Comparison of ENCODE assay signal across 8 cellular contexts in genomic region chr20:64063389-64064144, GRCh38. TPM values are rescaled to one million over a fixed set of nuclear protein-coding genes. Genes with fewer than 3 reads are reported as not detected.
A peak's percentile ranks its signal among the peaks of the same experiment; 100 is the strongest.
DNase-seq lines count a peak whose midpoint lies in the region; ATAC-seq and TF ChIP-seq lines count a peak whose summit lies in the region.

No MANE protein-coding gene starts in this region.

- peak overlapping the region; percentile 48 for H3K27ac Mint-ChIP-seq in CD4-positive, alpha-beta T cell

- no peaks in the 10 kb centered on the region for H3K9me3 Mint-ChIP-seq in CD4-positive, alpha-beta T cell

- H3K9me3 ChIP-seq in CD4-positive, alpha-beta T cell (ENCODE audit: control insufficient read depth, low read length) = no peaks in the 10 kb centered on the region
- H3K9me3 ChIP-seq in ascending aorta (no peaks in the 10 kb centered on the region), stomach smooth muscle (ENCODE audit: control insufficient read depth in 2 of 2, low read length in 2 of 2) (no peaks in the 10 kb centered on the region)

- TF ChIP-seq CTCF in CD4-positive, alpha-beta T cell (IDR thresholded peaks at IDR 0.05) = no peak
- no peak for TF ChIP-seq CTCF in ascending aorta (IDR thresholded peaks at IDR 0.05)

- POLR2A ChIA-PET in CD4-positive, alpha-beta T cell (lab: Charles Lee) = interaction anchor here (0.9 to 1.9 kb wide), 11 partner anchors 14 to 495 kb away, joined by 3 to 14 read pairs (median 4); partner anchors contain the start of genes LKAAEAR1, OPRL1, RGS19 and SAMD10

- intact Hi-C loops in CD4-positive, alpha-beta T cell (cut with DNase I, micrococcal nuclease) = loop anchor here (1.0 to 10.0 kb wide), 7 partner anchors 15 to 409 kb away; partner anchors contain the start of genes RGS19 (in 2 of the 2), ARFRP1 (in 1 of the 2), DNAJC5 (in 1 of the 2) and PRPF6 (in 1 of the 2)
- intact Hi-C loops in ascending aorta (cut with DNase I) = loop anchor here (2.0 to 5.0 kb wide), 3 partner anchors 107 to 543 kb away; partner anchors contain the start of genes GMEB2, PPDPF and UCKL1
- intact Hi-C loops in left colon (cut with DNase I, micrococcal nuclease) = no loop called here

- H3K36me3 ChIP-seq in ascending aorta = peaks cover 0 to 1% of the 10 kb centered on the region in 2 donors
- no peaks in the 10 kb centered on the region for H3K36me3 ChIP-seq in stomach smooth muscle (ENCODE audit: control insufficient read depth in 2 of 2, insufficient read depth in 2 of 2, low read length in 2 of 2)

- no peak for DNase-seq in CD4-positive, alpha-beta T cell
- DNase-seq in HuH-7 (ENCODE audit: low spot score) (peak; percentile 60), ascending aorta (ENCODE audit: low spot score in 2 of 2) (peak in 1 of 2 donors; percentile 80), left colon (peak in 1 of 2 donors; percentile 53)

- ATAC-seq in CD4-positive, alpha-beta T cell (ENCODE audit: poor library complexity) = no peak
- peak; percentile 22 for ATAC-seq in left colon
- no peak for ATAC-seq in GM21717 (IDR thresholded peaks at IDR 0.05; ENCODE audit: unreplicated experiment)
- no peak for ATAC-seq in HG02884 (IDR thresholded peaks at IDR 0.05; ENCODE audit: unreplicated experiment)
- ATAC-seq in GM18870 (IDR thresholded peaks at IDR 0.05; ENCODE audit: unreplicated experiment) = no peak

- no peak overlapping the region for H3K27ac ChIP-seq in CD4-positive, alpha-beta T cell (ENCODE audit: low read depth, low read length)
- peak overlapping the region; percentile 87 to 90 for H3K27ac ChIP-seq in ascending aorta
- peak overlapping the region; percentile 24 for H3K27ac ChIP-seq in stomach smooth muscle (ENCODE audit: low read length)

- H3K4me1 Mint-ChIP-seq in CD4-positive, alpha-beta T cell (ENCODE audit: low read depth) = peaks cover 44% of the 10 kb centered on the region

- H3K36me3 Mint-ChIP-seq in CD4-positive, alpha-beta T cell (ENCODE audit: low read depth) = no peaks in the 10 kb centered on the region

- peak overlapping the region; percentile 71 to 75 for H3K9ac ChIP-seq in stomach smooth muscle (ENCODE audit: low read length in 2 of 2)

- H3K4me3 ChIP-seq in ascending aorta (peak overlapping the region; percentile 76 to 93), stomach smooth muscle (ENCODE audit: low read length in 2 of 2) (peak overlapping the region; percentile 83 to 87)

- no peaks in the 10 kb centered on the region for H3K27me3 ChIP-seq in CD4-positive, alpha-beta T cell (ENCODE audit: control insufficient read depth, insufficient read depth, low read length)
- H3K27me3 ChIP-seq in ascending aorta = no peaks in the 10 kb centered on the region
- no peaks in the 10 kb centered on the region for H3K27me3 ChIP-seq in stomach smooth muscle (ENCODE audit: control insufficient read depth in 1 of 2, insufficient read depth in 2 of 2, low read length in 2 of 2)

- no peaks in the 10 kb centered on the region for H3K27me3 Mint-ChIP-seq in CD4-positive, alpha-beta T cell

- H3K4me1 ChIP-seq in ascending aorta = peaks cover 16 to 22% of the 10 kb centered on the region in 2 donors
- peaks cover 27% of the 10 kb centered on the region for H3K4me1 ChIP-seq in stomach smooth muscle (ENCODE audit: control insufficient read depth, insufficient read depth, low read length)

- peak overlapping the region; percentile 85 for H3K4me3 Mint-ChIP-seq in CD4-positive, alpha-beta T cell

- CTCF ChIA-PET in CD4-positive, alpha-beta T cell (lab: Charles Lee) = interaction anchor here (1.5 to 1.9 kb wide), 2 partner anchors 19 to 25 kb away, joined by 6 to 15 read pairs; no protein-coding TSS in a partner anchor

RNA-seq across cellular contexts. Expression of gene TCEA2, which starts 0.6 kb away (rescaled TPM):
- total RNA-seq in CD4-positive, alpha-beta T cell = 10 to 100 TPM; 28.4 to 29.9 TPM
- total RNA-seq in ascending aorta (61.4 TPM), left colon (1 to 10 TPM; 7.9 to 9.9 TPM)

RNA-seq across cellular contexts. Expression of gene SOX18, which starts 14.1 kb away (rescaled TPM):
- not detected for total RNA-seq in CD4-positive, alpha-beta T cell
- total RNA-seq in ascending aorta = 244 TPM
- 1 to 10 TPM; 8.9 to 9.1 TPM for total RNA-seq in left colon

RNA-seq across cellular contexts. Expression of gene RGS19, which starts 15.8 kb away (rescaled TPM):
- total RNA-seq in CD4-positive, alpha-beta T cell = 10 to 100 TPM in 1 of 2 experiments, 1 to 10 TPM in 1; 9.7 to 14.8 TPM
- total RNA-seq in ascending aorta (109 TPM), left colon (1 to 10 TPM; 3.4 to 5.9 TPM)

RNA-seq across cellular contexts. Expression of gene OPRL1, which starts 16.3 kb away (rescaled TPM):
- 1 to 10 TPM; 1.0 to 1.2 TPM for total RNA-seq in CD4-positive, alpha-beta T cell
- total RNA-seq in ascending aorta = 0.21 TPM
- under 1 TPM; 0.15 to 0.17 TPM for total RNA-seq in left colon

RNA-seq across cellular contexts. Expression of gene LKAAEAR1, which starts 20.6 kb away (rescaled TPM):
- total RNA-seq in CD4-positive, alpha-beta T cell = under 1 TPM; 0.30 to 0.39 TPM
- total RNA-seq in ascending aorta (not detected), left colon (not detected)

Comparison
In these comparisons a context has a peak if more than half of its experiments do, and no peak if none do; other contexts are left out.
1. RNA of gene SOX18, which starts 14.1 kb away (total RNA-seq): 244 TPM in ascending aorta (single experiment); 8.9 to 9.1 TPM in left colon and not detected in CD4-positive, alpha-beta T cell; every median in the first group is over 10 times any median in the second.
2. intact Hi-C loops: an anchor here in CD4-positive, alpha-beta T cell (1.0 to 10.0 kb wide) and ascending aorta (2.0 to 5.0 kb wide); none called in left colon.